ENCODE assay signal across 8 cellular contexts in genomic region chr22:23183107-23183698, GRCh38. TPM values are rescaled to one million over a fixed set of nuclear protein-coding genes. Genes with fewer than 3 reads are reported as not detected.
A peak's percentile ranks its signal among the peaks of the same experiment; 100 is the strongest.
DNase-seq lines count a peak whose midpoint lies in the region; ATAC-seq and TF ChIP-seq lines count a peak whose summit lies in the region.

No MANE protein-coding gene starts in this region.

- TF ChIP-seq CTCF in BE2C (IDR thresholded peaks at IDR 0.05; ENCODE audit: low read depth, low read length), result no peak
- no peak for TF ChIP-seq CTCF in GM20000 (IDR thresholded peaks at IDR 0.05; ENCODE audit: extremely low read depth, missing control alignments)

- CTCF ChIA-PET in HEK293T (lab: Yijun Ruan, JAX), result interaction anchor here (0.8 kb wide), 1 partner anchor 96 kb away, joined by 3 read pairs; no protein-coding TSS in a partner anchor

- H3K27ac ChIP-seq in SK-N-MC (no peak overlapping the region), epithelial cell of prostate (peak overlapping the region; percentile 56), mucosa of rectum (ENCODE audit: low read depth in 2 of 2, low read length in 2 of 2) (peak overlapping the region in 1 of 2 donors; percentile 24)

- peak; percentile 83 for DNase-seq in BE2C
- peak; percentile 68 for DNase-seq in HEK293T (ENCODE audit: extremely low spot score)
- no peak for DNase-seq in SK-N-MC (ENCODE audit: low read depth, low spot score)
- DNase-seq in epithelial cell of prostate (ENCODE audit: low read depth, low spot score), result no peak
- no peak for DNase-seq in GM20000 (ENCODE audit: low spot score)

- H3K4me3 ChIP-seq in BE2C (ENCODE audit: low read depth, low read length) (peak overlapping the region; percentile 59), SK-N-MC (peak overlapping the region; percentile 84), mucosa of rectum (ENCODE audit: low read length in 2 of 2) (peak overlapping the region; percentile 83 to 85)

- H3K36me3 ChIP-seq in BE2C, result peaks cover 13% of the 10 kb centered on the region
- peaks cover 6% of the 10 kb centered on the region; the same call in 1 of the 2 replicates for H3K36me3 ChIP-seq in SK-N-MC (ENCODE audit: insufficient read depth, low read length)
- H3K36me3 ChIP-seq in mucosa of rectum (ENCODE audit: control insufficient read depth in 2 of 2, insufficient read depth in 2 of 2, low read length in 2 of 2), result no peaks in the 10 kb centered on the region

- H3K27me3 ChIP-seq in BE2C (no peaks in the 10 kb centered on the region), mucosa of rectum (ENCODE audit: control insufficient read depth in 2 of 2, insufficient read depth in 2 of 2, low read length in 2 of 2) (no peaks in the 10 kb centered on the region)

- no peaks in the 10 kb centered on the region for H3K9me3 ChIP-seq in BE2C
- H3K9me3 ChIP-seq in SK-N-MC (ENCODE audit: low read depth, low read length), result no peaks in the 10 kb centered on the region
- no peaks in the 10 kb centered on the region for H3K9me3 ChIP-seq in mucosa of rectum (ENCODE audit: control insufficient read depth in 2 of 2, low read length in 2 of 2)

- H3K9ac ChIP-seq in SK-N-MC (ENCODE audit: insufficient read length), result peak overlapping the region; percentile 41
- peak overlapping the region; percentile 41 to 60 for H3K9ac ChIP-seq in mucosa of rectum (ENCODE audit: low read depth in 1 of 2, low read length in 2 of 2)

- H3K4me1 ChIP-seq in BE2C (peaks cover 3% of the 10 kb centered on the region), mucosa of rectum (ENCODE audit: control insufficient read depth in 2 of 2, insufficient read depth in 2 of 2, low read length in 2 of 2) (peaks cover 32 to 38% of the 10 kb centered on the region in 2 donors)

- POLR2A ChIA-PET in HEK293T (lab: Yijun Ruan, JAX), result no interaction called here

- ATAC-seq in HG02884 (IDR thresholded peaks at IDR 0.05; ENCODE audit: unreplicated experiment), result no peak
- no peak for ATAC-seq in HG03045 (IDR thresholded peaks at IDR 0.05; ENCODE audit: unreplicated experiment)

TF ChIP-seq in HEK293T, 16 proteins besides CTCF, POLR2A, EP300 and RAD21:
- TF ChIP-seq CTBP1 (IDR thresholded peaks at IDR 0.05; ENCODE audit: borderline replicate concordance) (no peak), SP1 (IDR thresholded peaks at IDR 0.05) (no peak), PKNOX1 (IDR thresholded peaks at IDR 0.05) (no peak), SUZ12 (IDR thresholded peaks at IDR 0.05) (no peak), FOXK2 (IDR thresholded peaks at IDR 0.05) (no peak), BHLHE40 (IDR thresholded peaks at IDR 0.05; ENCODE audit: borderline replicate concordance) (no peak), TARDBP (IDR thresholded peaks at IDR 0.05) (no peak), ELF4 (IDR thresholded peaks at IDR 0.05) (no peak), HDGF (IDR thresholded peaks at IDR 0.05; ENCODE audit: borderline replicate concordance) (no peak), FOXA1 (IDR thresholded peaks at IDR 0.05) (no peak), L3MBTL2 (conservative IDR thresholded peaks at IDR 0.05) (no peak), FOXM1 (IDR thresholded peaks at IDR 0.05; ENCODE audit: borderline replicate concordance) (no peak), LEF1 (IDR thresholded peaks at IDR 0.05; ENCODE audit: borderline replicate concordance) (no peak), NFRKB (IDR thresholded peaks at IDR 0.05) (no peak), ZNF384 (IDR thresholded peaks at IDR 0.05) (no peak), ARNT (IDR thresholded peaks at IDR 0.05) (no peak)
TF ChIP-seq in HEK293T: peak in this region for 0.

RNA-seq across cellular contexts. Expression of gene BCR, which starts 2.9 kb away (rescaled TPM):
- 59.1 TPM for polyA plus RNA-seq in BE2C (2012; ENCODE audit: insufficient read depth, insufficient read length, low read depth)

RNA-seq across cellular contexts. Expression of gene RAB36, which starts 37.9 kb away (rescaled TPM):
- 2.8 TPM for polyA plus RNA-seq in BE2C (2012; ENCODE audit: insufficient read depth, insufficient read length, low read depth)

RNA-seq across cellular contexts. Expression of gene RSPH14, which starts 41.4 kb away (rescaled TPM):
- polyA plus RNA-seq in BE2C (2012; ENCODE audit: insufficient read depth, insufficient read length, low read depth), result not detected

Comparison
In these comparisons a context has a peak if more than half of its experiments do, and no peak if none do; other contexts are left out.
1. DNase-seq: peak in BE2C (single experiment) and HEK293T (single experiment); none in SK-N-MC (single experiment), epithelial cell of prostate (single experiment) and GM20000 (single experiment).
2. Peak in every context shown above with its lines, with median percentiles within 50 percentile points of each other: H3K4me3 ChIP-seq.